In genomic region chr2:13522917-13523821, GRCh38 we compare ENCODE assay signal across 9 cellular contexts.
DNase-seq lines count a peak whose midpoint lies in the region; ATAC-seq and TF ChIP-seq lines count a peak whose summit lies in the region.
"Had no signal": no experiment of that assay in that cellular context is flagged by ENCODE, and none has a peak within 500 bp of the region (broad histone marks: within the 10 kb centered on the region; RNA-seq: fewer than 3 reads in every experiment).

No MANE protein-coding gene starts in this region.

- peak; percentile 96 for ATAC-seq in GM19395 (IDR thresholded peaks at IDR 0.05; ENCODE audit: unreplicated experiment)
- peak; percentile 99 for ATAC-seq in HG03135 (IDR thresholded peaks at IDR 0.05; ENCODE audit: unreplicated experiment)

- TF ChIP-seq CTCF in C4-2B (conservative IDR thresholded peaks at IDR 0.05), result peak; percentile 14; the same call in 1 of the 2 replicates

- H3K27ac ChIP-seq in C4-2B, result no peak overlapping the region
- H3K27ac ChIP-seq: BLaER1 treated with 17β-estradiol and CSF1 and Interleukin-3, amounts not matched to agents 10 nM and 100 nM had no signal

- peak; percentile 66 for DNase-seq in dedifferentiated amniotic fluid mesenchymal stem cell (ENCODE audit: extremely low spot score)
- no peak for DNase-seq in NCI-H128 (lab: John Stamatoyannopoulos, UW; ENCODE audit: unreplicated experiment)
- DNase-seq in stimulated activated CD4-positive, alpha-beta T cell treated with anti-CD3 and anti-CD28 coated beads, Interleukin-4, amount 100 ng/mL, for 4 hours, result no peak
- DNase-seq in retina, result no peak
- no peak for DNase-seq in NCI-H2107 (lab: John Stamatoyannopoulos, UW)
